27 cellular contexts compared by ENCODE assay signal in genomic region chr5:75341934-75342333, GRCh38. TPM values are rescaled to one million over a fixed set of nuclear protein-coding genes. Genes with fewer than 3 reads are reported as not detected.
A peak's percentile ranks its signal among the peaks of the same experiment; 100 is the strongest.
DNase-seq lines count a peak whose midpoint lies in the region; ATAC-seq, FAIRE-seq and TF ChIP-seq lines count a peak whose summit lies in the region.
"Had no signal": no experiment of that assay in that cellular context is flagged by ENCODE, and none has a peak within 500 bp of the region (broad histone marks: within the 10 kb centered on the region; RNA-seq: fewer than 3 reads in every experiment).

No MANE protein-coding gene starts in this region.

- H3K4me1 Mint-ChIP-seq in GM23338 (peaks cover 21% of the 10 kb centered on the region), T-helper 17 cell (peaks cover 25% of the 10 kb centered on the region)
- H3K4me1 Mint-ChIP-seq in activated T-cell treated with anti-CD3 and anti-CD28 coated beads, Interleukin-2, amount 50 U/mL, for 4 hours (ENCODE audit: low read depth): peaks cover 33% of the 10 kb centered on the region

- BruUV-seq in endothelial cell of umbilical vein (replicated peaks; lab: Mats Ljungman, UMichigan): no TSS peak

- no peak for ATAC-seq in GM23338
- ATAC-seq in RWPE2 (ENCODE audit: low read depth): no peak
- no peak for ATAC-seq in T-helper 17 cell
- ATAC-seq in activated T-cell treated with anti-CD3 and anti-CD28 coated beads, Interleukin-2, amount 50 U/mL, for 4 hours: no peak
- ATAC-seq: left cardiac atrium; stimulated activated naive CD8-positive, alpha-beta T cell treated with anti-CD3 and anti-CD28 coated beads, Interleukin-15, amount 100 ng/mL, for 72 hours had no signal

- no peak overlapping the region for H3K4me2 ChIP-seq in GM23338
- peak overlapping the region; percentile 15 for H3K4me2 ChIP-seq in endothelial cell of umbilical vein (ENCODE audit: insufficient read depth, low read length)
- H3K4me2 ChIP-seq in neural cell (ENCODE audit: low read length): peak overlapping the region; percentile 13
- H3K4me2 ChIP-seq: SK-N-SH had no signal

- H3K4me1 ChIP-seq in GM23338 (ENCODE audit: insufficient read depth): no peaks in the 10 kb centered on the region
- H3K4me1 ChIP-seq in RWPE2 (ENCODE audit: insufficient read depth, poor library complexity, severe bottlenecking): peaks cover 33% of the 10 kb centered on the region
- H3K4me1 ChIP-seq in endothelial cell of umbilical vein (ENCODE audit: control insufficient read depth, extremely low read depth, insufficient read depth, low read length): peaks cover 22% of the 10 kb centered on the region

- H3K36me3 Mint-ChIP-seq in GM23338 (ENCODE audit: low read depth) (peaks cover 56% of the 10 kb centered on the region), T-helper 17 cell (ENCODE audit: low read depth) (no peaks in the 10 kb centered on the region)
- H3K36me3 Mint-ChIP-seq in activated T-cell treated with anti-CD3 and anti-CD28 coated beads, Interleukin-2, amount 50 U/mL, for 4 hours (ENCODE audit: insufficient read depth): peaks cover 12% of the 10 kb centered on the region

- H3K9me1 ChIP-seq in endothelial cell of umbilical vein (replicated peaks; ENCODE audit: control insufficient read depth, extremely low read depth, insufficient read depth, low read length): no peaks in the 10 kb centered on the region

- no peak overlapping the region for H3K4me3 ChIP-seq in GM23338
- H3K4me3 ChIP-seq in RWPE2 (ENCODE audit: severe bottlenecking): no peak overlapping the region
- H3K4me3 ChIP-seq in endothelial cell of umbilical vein (replicated peaks in 1 of 3; ENCODE audit: insufficient read depth in 1 of 3, low read depth in 1 of 3, low read length in 3 of 3): no peak overlapping the region
- H3K4me3 ChIP-seq in neural cell (ENCODE audit: low read length): peak overlapping the region; percentile 97
- H3K4me3 ChIP-seq: prostate gland, thyroid gland had no signal

- DNase-seq in GM23338 (ENCODE audit: low spot score): no peak
- no peak for DNase-seq in RWPE2 (ENCODE audit: low spot score)
- DNase-seq in endothelial cell of umbilical vein (ENCODE audit: low read depth, low spot score): no peak
- DNase-seq in T-helper 17 cell: no peak
- DNase-seq in activated T-cell treated with anti-CD3 and anti-CD28 coated beads, Interleukin-2, amount 50 U/mL, for 4 hours: no peak
- no peak for DNase-seq in SIG-M5 treated with dmso at 0.1 percent for 504 hours (lab: John Stamatoyannopoulos, UW; ENCODE audit: unreplicated experiment)
- no peak for DNase-seq in activated gamma-delta T cell treated with Interleukin-2 at 50 U/mL for 16 hours
- DNase-seq: activated CD4-positive, alpha-beta T cell treated with anti-CD3 and anti-CD28 coated beads for 48 hours; activated CD8-positive, alpha-beta memory T cell treated with anti-CD3 and anti-CD28 coated beads for 24 hours; activated gamma-delta T cell; CD4-positive, alpha-beta T cell; H7; head of caudate nucleus; left cardiac atrium; NCI-H1417 treated with DMSO at 0.1 percent for 48 hours; NCI-H2081; NCI-H345; NCI-H748 treated with DMSO at 0.1 percent for 48 hours; SK-N-SH; stimulated activated naive CD8-positive, alpha-beta T cell treated with anti-CD3 and anti-CD28 coated beads, Interleukin-15, amount 100 ng/mL, for 72 hours; T-helper 2 cell; thyroid gland had no signal

- no peaks in the 10 kb centered on the region for H3K9me3 ChIP-seq in RWPE2 (ENCODE audit: severe bottlenecking)
- H3K9me3 ChIP-seq in endothelial cell of umbilical vein (replicated peaks; ENCODE audit: control insufficient read depth, insufficient read depth, low read length): no peaks in the 10 kb centered on the region
- no peaks in the 10 kb centered on the region for H3K9me3 ChIP-seq in neural cell (ENCODE audit: low read length)
- H3K9me3 ChIP-seq in T-helper 17 cell (ENCODE audit: control insufficient read depth, low read length, poor library complexity, severe bottlenecking): no peaks in the 10 kb centered on the region
- H3K9me3 ChIP-seq: prostate gland, SK-N-SH, thyroid gland had no signal

- dilution Hi-C loops in endothelial cell of umbilical vein (cut with MboI; ENCODE audit: extremely low pct_ligation_motif_present, low sequenced_read_pairs): no loop called here

- H3K27me3 Mint-ChIP-seq in GM23338 (ENCODE audit: insufficient read depth, low read depth, poor library complexity) (peaks cover 1% of the 10 kb centered on the region), T-helper 17 cell (no peaks in the 10 kb centered on the region)
- no peaks in the 10 kb centered on the region for H3K27me3 Mint-ChIP-seq in activated T-cell treated with anti-CD3 and anti-CD28 coated beads, Interleukin-2, amount 50 U/mL, for 4 hours (ENCODE audit: low read depth)
- H3K27me3 Mint-ChIP-seq: CD4-positive, alpha-beta T cell; stimulated activated naive CD8-positive, alpha-beta T cell treated with anti-CD3 and anti-CD28 coated beads, Interleukin-15, amount 100 ng/mL, for 72 hours had no signal

- no peaks in the 10 kb centered on the region for H3K27me3 ChIP-seq in GM23338 (ENCODE audit: insufficient read depth)
- no peaks in the 10 kb centered on the region for H3K27me3 ChIP-seq in RWPE2 (ENCODE audit: insufficient read depth, poor library complexity, severe bottlenecking)
- H3K27me3 ChIP-seq in endothelial cell of umbilical vein (ENCODE audit: control insufficient read depth in 2 of 2, insufficient read depth in 2 of 2, low read length in 2 of 2): no peaks in the 10 kb centered on the region
- no peaks in the 10 kb centered on the region for H3K27me3 ChIP-seq in neural cell (ENCODE audit: insufficient read depth, low read depth, low read length)
- H3K27me3 ChIP-seq: thyroid gland had no signal

- FAIRE-seq in endothelial cell of umbilical vein (lab: Jason Lieb, UNC): no peak
- FAIRE-seq: D721Med, GM12892 had no signal

- H3F3A ChIP-seq in GM23338 (replicated peaks; ENCODE audit: low read depth): no peaks in the 10 kb centered on the region
- no peaks in the 10 kb centered on the region for H3F3A ChIP-seq in neural cell (ENCODE audit: insufficient read depth, low read length, poor library complexity, severe bottlenecking)

- H3K27ac ChIP-seq in GM23338 (ENCODE audit: low read depth) (no peak overlapping the region), RWPE2 (ENCODE audit: poor library complexity, severe bottlenecking) (peak overlapping the region; percentile 86), endothelial cell of umbilical vein (ENCODE audit: insufficient read depth, low read depth, low read length) (no peak overlapping the region), neural cell (ENCODE audit: low read length) (no peak overlapping the region)
- H3K27ac ChIP-seq: prostate gland, RWPE1 had no signal

- no peak overlapping the region for H3K9ac ChIP-seq in endothelial cell of umbilical vein (replicated peaks; ENCODE audit: extremely low read depth, insufficient read depth, low read length)
- no peak overlapping the region for H3K9ac ChIP-seq in neural cell (ENCODE audit: low read length)
- H3K9ac ChIP-seq: SK-N-SH had no signal

- H3K79me2 ChIP-seq in GM23338 (replicated peaks; ENCODE audit: insufficient read depth) (peaks cover 97% of the 10 kb centered on the region), endothelial cell of umbilical vein (ENCODE audit: control insufficient read depth, insufficient read depth, low read length) (peaks cover 79% of the 10 kb centered on the region), neural cell (replicated peaks; ENCODE audit: insufficient read depth, low read length) (peaks cover 95% of the 10 kb centered on the region)

- POLR2A ChIA-PET in endothelial cell of umbilical vein (lab: Charles Lee): no interaction called here

- no peak for TF ChIP-seq EP300 in neural cell (conservative IDR thresholded peaks at IDR 0.05; ENCODE audit: poor library complexity, severe bottlenecking)

- no peaks in the 10 kb centered on the region for H3K9me3 Mint-ChIP-seq in GM23338
- no peaks in the 10 kb centered on the region for H3K9me3 Mint-ChIP-seq in activated T-cell treated with anti-CD3 and anti-CD28 coated beads, Interleukin-2, amount 50 U/mL, for 4 hours
- H3K9me3 Mint-ChIP-seq: CD4-positive, alpha-beta T cell; stimulated activated naive CD8-positive, alpha-beta T cell treated with anti-CD3 and anti-CD28 coated beads, Interleukin-15, amount 100 ng/mL, for 72 hours had no signal

- H4K20me1 ChIP-seq in GM23338 (replicated peaks; ENCODE audit: insufficient read depth): peaks cover 54% of the 10 kb centered on the region
- H4K20me1 ChIP-seq in endothelial cell of umbilical vein (replicated peaks; ENCODE audit: control insufficient read depth, extremely low read depth, insufficient read depth, low read length): peaks cover 2% of the 10 kb centered on the region
- peaks cover 25% of the 10 kb centered on the region for H4K20me1 ChIP-seq in neural cell (ENCODE audit: insufficient read depth)

- H2AFZ ChIP-seq in GM23338 (no peak overlapping the region), endothelial cell of umbilical vein (ENCODE audit: low read depth, low read length) (no peak overlapping the region), neural cell (ENCODE audit: low read depth, low read length) (no peak overlapping the region)

- no peak for TF ChIP-seq CTCF in GM23338 (conservative IDR thresholded peaks at IDR 0.05; ENCODE audit: low read depth in 2 of 2)
- TF ChIP-seq CTCF in RWPE2 (IDR thresholded peaks at IDR 0.05; ENCODE audit: poor library complexity, severe bottlenecking): no peak
- TF ChIP-seq CTCF in endothelial cell of umbilical vein (IDR thresholded peaks at IDR 0.05; ENCODE audit: extremely low read depth in 1 of 2, insufficient read depth in 1 of 2, low read depth in 1 of 2, low read length in 2 of 2): no peak
- no peak for TF ChIP-seq CTCF in neural cell (IDR thresholded peaks at IDR 0.05; ENCODE audit: poor library complexity, severe bottlenecking)

- CTCF ChIA-PET in endothelial cell of umbilical vein (lab: Charles Lee): interaction anchor here (0.7 to 0.9 kb wide), 2 partner anchors 293 to 339 kb away, joined by 3 read pairs; no protein-coding TSS in a partner anchor

- no peak for TF ChIP-seq RAD21 in neural cell (conservative IDR thresholded peaks at IDR 0.05)

- H3K27ac Mint-ChIP-seq in GM23338 (no peak overlapping the region), T-helper 17 cell (no peak overlapping the region)
- H3K27ac Mint-ChIP-seq: CD4-positive, alpha-beta T cell; stimulated activated naive CD8-positive, alpha-beta T cell treated with anti-CD3 and anti-CD28 coated beads, Interleukin-15, amount 100 ng/mL, for 72 hours had no signal

- peak overlapping the region; percentile 7; the same call in 1 of the 3 replicates for H3K4me3 Mint-ChIP-seq in GM23338
- H3K4me3 Mint-ChIP-seq in T-helper 17 cell: no peak overlapping the region
- no peak overlapping the region for H3K4me3 Mint-ChIP-seq in activated T-cell treated with anti-CD3 and anti-CD28 coated beads, Interleukin-2, amount 50 U/mL, for 4 hours
- H3K4me3 Mint-ChIP-seq: CD4-positive, alpha-beta T cell; stimulated activated naive CD8-positive, alpha-beta T cell treated with anti-CD3 and anti-CD28 coated beads, Interleukin-15, amount 100 ng/mL, for 72 hours had no signal

- H3K9me2 ChIP-seq in GM23338 (ENCODE audit: insufficient read depth): no peaks in the 10 kb centered on the region
- H3K9me2 ChIP-seq in neural cell (ENCODE audit: insufficient read depth, low read length): no peaks in the 10 kb centered on the region
- H3K9me2 ChIP-seq: SK-N-SH had no signal

- intact Hi-C loops in endothelial cell of umbilical vein (cut with micrococcal nuclease): no loop called here

- TF ChIP-seq POLR2A in endothelial cell of umbilical vein (IDR thresholded peaks at IDR 0.05; ENCODE audit: low read depth, low read length): no peak

- H3K36me3 ChIP-seq in GM23338 (ENCODE audit: insufficient read depth) (peaks cover 42% of the 10 kb centered on the region), RWPE2 (ENCODE audit: low read depth) (peaks cover 84% of the 10 kb centered on the region), endothelial cell of umbilical vein (ENCODE audit: control insufficient read depth in 2 of 2, extremely low read depth in 1 of 2, insufficient read depth in 2 of 2, low read length in 2 of 2) (peaks cover 3 to 19% of the 10 kb centered on the region in 2 experiments), neural cell (ENCODE audit: insufficient read depth, low read length) (peaks cover 4% of the 10 kb centered on the region)
- H3K36me3 ChIP-seq: prostate gland had no signal

RNA-seq across cellular contexts. Expression of gene HMGCR, which starts 4.9 kb away (rescaled TPM):
- total RNA-seq in GM23338 (2014; rRNA removed; shearing (Covaris generic)): 331 and 381 TPM in 2 replicates
- polyA plus RNA-seq in GM23338 (2016; fragmentation: Nextera tagmentation; extraction: Ambion mirVana): 60.6 and 72.2 TPM in 2 replicates
- total RNA-seq in endothelial cell of umbilical vein: 104 and 128 TPM in 2 replicates
- 23.8 and 39.6 TPM in 2 replicates for polyA plus RNA-seq in endothelial cell of umbilical vein
- polyA plus RNA-seq in endothelial cell of umbilical vein (2011; cell fraction: cytosol; rRNA removed): 22.7 and 22.9 TPM in 2 replicates
- polyA plus RNA-seq in endothelial cell of umbilical vein (2011; cell fraction: nucleus; rRNA removed): 54.8 and 56.7 TPM in 2 replicates
- polyA plus RNA-seq in endothelial cell of umbilical vein (2012): 32.1 and 48.0 TPM in 2 replicates
- 134 and 181 TPM in 2 replicates for polyA minus RNA-seq in endothelial cell of umbilical vein
- polyA minus RNA-seq in endothelial cell of umbilical vein (2011; cell fraction: cytosol; rRNA and poly(A)+ RNA removed): 25.8 TPM
- 51.3 and 88.1 TPM in 2 replicates for polyA minus RNA-seq in endothelial cell of umbilical vein (2011; cell fraction: nucleus; rRNA and poly(A)+ RNA removed)
- 293 and 309 TPM in 2 replicates for polyA plus RNA-seq in neural cell
- polyA minus RNA-seq in neural cell: 568 and 581 TPM in 2 replicates
- 10 to 100 TPM; 37.9 to 48.0 TPM for total RNA-seq in T-helper 17 cell
- total RNA-seq in activated T-cell treated with anti-CD3 and anti-CD28 coated beads, Interleukin-2, amount 50 U/mL, for 4 hours: 10 to 100 TPM; 43.8 to 55.5 (median 51.1) TPM
